ENCODE assay signal across 10 cellular contexts in genomic region chr5:10524376-10525123, GRCh38. TPM values are rescaled to one million over a fixed set of nuclear protein-coding genes. Genes with fewer than 3 reads are reported as not detected.
A peak's percentile ranks its signal among the peaks of the same experiment; 100 is the strongest.
DNase-seq lines count a peak whose midpoint lies in the region; ATAC-seq and TF ChIP-seq lines count a peak whose summit lies in the region.
"Had no signal": no experiment of that assay in that cellular context is flagged by ENCODE, and none has a peak within 500 bp of the region (broad histone marks: within the 10 kb centered on the region; RNA-seq: fewer than 3 reads in every experiment).

No MANE protein-coding gene starts in this region.

- no peak for ATAC-seq in heart left ventricle

- DNase-seq in Caki2 (ENCODE audit: low read depth) (peak; percentile 29), NCI-H524 (lab: John Stamatoyannopoulos, UW) (peak; percentile 100), cerebellar nuclear complex (lab: John Stamatoyannopoulos, UW) (peak; percentile 76 to 94), nucleus accumbens (lab: John Stamatoyannopoulos, UW) (peak in 51 of 56 donors; percentile 5 to 86 (median 60)), NCI-H2227 treated with DMSO at 0.1 percent for 48 hours (lab: John Stamatoyannopoulos, UW) (no peak), NCI-H1092 (lab: John Stamatoyannopoulos, UW) (no peak), heart left ventricle (no peak)
- no peak for DNase-seq in activated CD4-positive, alpha-beta T cell treated with anti-CD3 and anti-CD28 coated beads, Interleukin-2, amount 10 ng/mL, durations not matched to agents 7 days and 5 days
- DNase-seq: DND-41, NCI-H146 had no signal

- TF ChIP-seq CTCF in heart left ventricle (IDR thresholded peaks at IDR 0.05) = no peak

- no peak overlapping the region for H3K27ac ChIP-seq in heart left ventricle

- POLR2A ChIA-PET in activated CD4-positive, alpha-beta T cell treated with anti-CD3 and anti-CD28 coated beads, Interleukin-2, amount 10 ng/mL, durations not matched to agents 7 days and 5 days (lab: Charles Lee) = no interaction called here

- peaks cover 7% of the 10 kb centered on the region for H3K9me3 Mint-ChIP-seq in activated CD4-positive, alpha-beta T cell treated with anti-CD3 and anti-CD28 coated beads, Interleukin-2, amount 10 ng/mL, durations not matched to agents 7 days and 5 days

- no peaks in the 10 kb centered on the region for H3K4me1 Mint-ChIP-seq in activated CD4-positive, alpha-beta T cell treated with anti-CD3 and anti-CD28 coated beads, Interleukin-2, amount 10 ng/mL, durations not matched to agents 7 days and 5 days

- no peak overlapping the region for H3K4me3 ChIP-seq in heart left ventricle

- no peak for TF ChIP-seq POLR2A in heart left ventricle (IDR thresholded peaks at IDR 0.05)

- no peaks in the 10 kb centered on the region for H3K36me3 ChIP-seq in heart left ventricle

- peaks cover 1% of the 10 kb centered on the region for H3K36me3 Mint-ChIP-seq in activated CD4-positive, alpha-beta T cell treated with anti-CD3 and anti-CD28 coated beads, Interleukin-2, amount 10 ng/mL, durations not matched to agents 7 days and 5 days (ENCODE audit: low read depth)

- H3K4me1 ChIP-seq in heart left ventricle = peaks cover 0 to 18% (median 0%) of the 10 kb centered on the region in 12 donors

- H3K27ac Mint-ChIP-seq in activated CD4-positive, alpha-beta T cell treated with anti-CD3 and anti-CD28 coated beads, Interleukin-2, amount 10 ng/mL, durations not matched to agents 7 days and 5 days = no peak overlapping the region

- in situ Hi-C loops in Caki2 (cut with HindIII; ENCODE audit: low pct_unique_long_range_greater_than_20kb, low sequenced_read_pairs) = no loop called here

- H3K27me3 Mint-ChIP-seq in activated CD4-positive, alpha-beta T cell treated with anti-CD3 and anti-CD28 coated beads, Interleukin-2, amount 10 ng/mL, durations not matched to agents 7 days and 5 days = no peaks in the 10 kb centered on the region

- H3K9me3 ChIP-seq in heart left ventricle = no peaks in the 10 kb centered on the region

- no peak overlapping the region for H3K4me3 Mint-ChIP-seq in activated CD4-positive, alpha-beta T cell treated with anti-CD3 and anti-CD28 coated beads, Interleukin-2, amount 10 ng/mL, durations not matched to agents 7 days and 5 days

- WGBS in heart left ventricle, 4 donors = 86 to 93% (median 89%) methylated on average over 18 to 19 of the region's 19 CpGs

- H3K27me3 ChIP-seq in heart left ventricle = no peaks in the 10 kb centered on the region

- CTCF ChIA-PET in activated CD4-positive, alpha-beta T cell treated with anti-CD3 and anti-CD28 coated beads, Interleukin-2, amount 10 ng/mL, durations not matched to agents 7 days and 5 days (lab: Charles Lee) = no interaction called here

- intact Hi-C loops in heart left ventricle (cut with DNase I) = no loop called here

RNA-seq across cellular contexts. Expression of gene ANKRD33B, which starts 39.3 kb away (rescaled TPM):
- total RNA-seq in Caki2 (2014; rRNA removed; shearing (Covaris generic); ENCODE audit: low replicate concordance) = 8.5 and 9.3 TPM in 2 replicates
- 1 to 10 TPM; 3.2 to 3.7 TPM for total RNA-seq in activated CD4-positive, alpha-beta T cell treated with anti-CD3 and anti-CD28 coated beads, Interleukin-2, amount 10 ng/mL, durations not matched to agents 7 days and 5 days
- 10 to 100 TPM in 3 of 9 donors, 1 to 10 TPM in 6; 1.7 to 33.8 (median 5.2) TPM for total RNA-seq in heart left ventricle
- 1 to 10 TPM in 1 of 2 donors, under 1 TPM in 1; 0.98 to 1.2 TPM for polyA plus RNA-seq in heart left ventricle

Comparison
In these comparisons a context has a peak if more than half of its experiments do, and no peak if none do; other contexts are left out.
1. DNase-seq: peak in Caki2 (single experiment), NCI-H524 (2 of 2), cerebellar nuclear complex (2 of 2) and nucleus accumbens (51 of 56); none in activated CD4-positive, alpha-beta T cell treated with anti-CD3 and anti-CD28 coated beads, Interleukin-2, amount 10 ng/mL, durations not matched to agents 7 days and 5 days (single experiment), NCI-H2227 treated with DMSO at 0.1 percent for 48 hours (single experiment), NCI-H1092 (single experiment) and heart left ventricle (0 of 5).